ENCODE assay signal across 16 cellular contexts in the genomic region with DNA sequence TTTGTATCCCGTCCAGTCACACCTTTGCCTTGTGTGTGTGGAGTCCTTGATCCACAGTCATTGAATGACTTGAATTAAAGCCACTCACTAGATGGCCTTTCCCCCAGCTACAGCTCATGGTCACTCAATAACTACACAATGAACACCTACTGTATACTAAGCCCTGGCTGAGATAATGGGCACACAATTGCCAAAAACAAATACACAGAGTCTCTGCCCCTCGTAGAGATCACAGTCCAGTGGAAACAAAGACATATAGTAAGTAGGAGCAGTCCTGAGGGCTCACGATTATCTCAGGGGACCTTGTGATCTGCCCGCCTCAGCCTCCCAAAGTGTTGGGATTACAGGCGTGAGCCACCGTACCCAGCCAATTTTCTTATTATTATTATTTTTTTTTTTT. TPM values are rescaled to one million over a fixed set of nuclear protein-coding genes. Genes with fewer than 3 reads are reported as not detected.
DNase-seq lines count a peak whose midpoint lies in the region; FAIRE-seq and TF ChIP-seq lines count a peak whose summit lies in the region.
"Had no signal": no experiment of that assay in that cellular context is flagged by ENCODE, and none has a peak within 500 bp of the region (broad histone marks: within the 10 kb centered on the region; RNA-seq: fewer than 3 reads in every experiment).

No MANE protein-coding gene starts in this region.

- H3K9me3 ChIP-seq in H1 (ENCODE audit: insufficient read depth in 2 of 2, low read depth in 1 of 2, low read length in 1 of 2) (no peaks in the 10 kb centered on the region), stomach (no peaks in the 10 kb centered on the region)

- H4K20me1 ChIP-seq in H1 (replicated peaks in 1 of 2; ENCODE audit: control insufficient read depth in 1 of 2, insufficient read depth in 2 of 2, low read length in 2 of 2), result no peaks in the 10 kb centered on the region

- CTCF ChIA-PET in Calu3 (lab: Charles Lee), result no interaction called here
- CTCF ChIA-PET in H1 (lab: Charles Lee; ENCODE audit: partially characterized antibody), result interaction anchor here (0.5 to 1.1 kb wide), 2 partner anchors 354 to 355 kb away, joined by 3 read pairs; no protein-coding TSS in a partner anchor

- no peak for TF ChIP-seq POLR2A in H1 (IDR thresholded peaks at IDR 0.05; ENCODE audit: control extremely low read depth in 1 of 2, low read depth in 2 of 2, low read length in 2 of 2)
- no peak for TF ChIP-seq POLR2A in stomach (IDR thresholded peaks at IDR 0.05)

- H3K4ac ChIP-seq in H1 (replicated peaks; ENCODE audit: insufficient read length, low read depth, low read length), result no peak overlapping the region

- H3K9me3 Mint-ChIP-seq in activated CD4-positive, alpha-beta T cell treated with anti-CD3 and anti-CD28 coated beads, Interleukin-2, amount 10 ng/mL, durations not matched to agents 24 days and 14 days, result no peaks in the 10 kb centered on the region
- H3K9me3 Mint-ChIP-seq in Calu3 (ENCODE audit: low read depth, unreplicated experiment), result no peaks in the 10 kb centered on the region
- H3K9me3 Mint-ChIP-seq: activated T-cell treated with anti-CD3 and anti-CD28 coated beads, Interleukin-2, amount 50 U/mL, for 4 hours had no signal

- H3K27ac ChIP-seq in H1 (ENCODE audit: low read depth, low read length) (no peak overlapping the region), stomach (peak overlapping the region in 4 of 5 donors; percentile 90 to 97 (median 94))
- H3K27ac ChIP-seq: parathyroid adenoma had no signal

- no peak overlapping the region for H3K4me2 ChIP-seq in H1 (ENCODE audit: insufficient read depth in 1 of 2, low read depth in 2 of 2, low read length in 2 of 2)

- no peak overlapping the region for H2AFZ ChIP-seq in H1 (ENCODE audit: low read length)
- H2AFZ ChIP-seq: parathyroid adenoma had no signal

- no peaks in the 10 kb centered on the region for H3K27me3 ChIP-seq in H1 (replicated peaks in 1 of 4; ENCODE audit: control insufficient read depth in 3 of 4, extremely low read depth in 1 of 4, insufficient read depth in 3 of 4, low read length in 3 of 4)
- no peaks in the 10 kb centered on the region for H3K27me3 ChIP-seq in stomach

- no peak overlapping the region for H3K4me3 ChIP-seq in H1 (ENCODE audit: extremely low read depth in 1 of 4, insufficient read depth in 2 of 4, low read depth in 3 of 4, low read length in 4 of 4)
- H3K4me3 ChIP-seq in stomach, result no peak overlapping the region

- no peak overlapping the region for H4K5ac ChIP-seq in H1 (ENCODE audit: insufficient read length, low read depth, low read length)

- no peak for FAIRE-seq in H1 (lab: Jason Lieb, UNC)
- FAIRE-seq: A204.1 had no signal

- H3K4me1 Mint-ChIP-seq in activated CD4-positive, alpha-beta T cell treated with anti-CD3 and anti-CD28 coated beads, Interleukin-2, amount 10 ng/mL, durations not matched to agents 24 days and 14 days, result peaks cover 61% of the 10 kb centered on the region
- H3K4me1 Mint-ChIP-seq in Calu3 (ENCODE audit: low read depth, unreplicated experiment), result peaks cover 61% of the 10 kb centered on the region

- H3K27ac Mint-ChIP-seq in activated CD4-positive, alpha-beta T cell treated with anti-CD3 and anti-CD28 coated beads, Interleukin-2, amount 10 ng/mL, durations not matched to agents 24 days and 14 days, result peak overlapping the region; percentile 59
- peak overlapping the region; percentile 40 for H3K27ac Mint-ChIP-seq in Calu3 (ENCODE audit: unreplicated experiment)

- no peaks in the 10 kb centered on the region for H3K79me2 ChIP-seq in H1 (ENCODE audit: control insufficient read depth in 1 of 2, insufficient read depth in 2 of 2, low read length in 2 of 2)
- H3K79me2 ChIP-seq: parathyroid adenoma had no signal

- no peaks in the 10 kb centered on the region for H3K79me1 ChIP-seq in H1 (ENCODE audit: low read depth, low read length)

- no peak overlapping the region for H3K23ac ChIP-seq in H1 (ENCODE audit: insufficient read length)

- WGBS in H1 (ENCODE audit: extremely low coverage in 1 of 2, insufficient coverage in 1 of 2, insufficient read length in 1 of 2, insufficient replicate concordance in 2 of 2, low coverage in 1 of 2, low lambda C conversion rate in 2 of 2, missing lambda C conversion rate in 1 of 2), 2 experiments, result 91% methylated on average over 6 of the region's 6 CpGs; no CpG with 5 or more reads in 1 of the 2 experiments
- WGBS in stomach, 5 donors, result 70 to 87% (median 80%) methylated on average over 6 of the region's 6 CpGs

- H4K8ac ChIP-seq in H1 (ENCODE audit: extremely low read depth, insufficient read depth, low read length), result no peak overlapping the region

- peak overlapping the region; percentile 61; the same call in 1 of the 2 replicates for H2BK15ac ChIP-seq in H1 (ENCODE audit: low read length)

- peak overlapping the region; percentile 80; the same call in 1 of the 2 replicates for H2BK20ac ChIP-seq in H1 (ENCODE audit: low read length)

- no peak for TF ChIP-seq RAD21 in H1 (IDR thresholded peaks at IDR 0.05 in 1 of 2, conservative IDR thresholded peaks at IDR 0.05 in 1 of 2; ENCODE audit: low read depth in 2 of 2, low read length in 2 of 2)

- no peak for DNase-seq in activated CD4-positive, alpha-beta T cell treated with anti-CD3 and anti-CD28 coated beads, Interleukin-2, amount 10 ng/mL, durations not matched to agents 24 days and 14 days
- no peak for DNase-seq in activated CD4-positive, alpha-beta T cell treated with anti-CD3 and anti-CD28 coated beads for 48 hours
- no peak for DNase-seq in Calu3
- no peak for DNase-seq in H1 (ENCODE audit: low read depth in 1 of 2, low spot score in 2 of 2)
- no peak for DNase-seq in stomach
- DNase-seq in iPS-NIHi7 (ENCODE audit: extremely low spot score), result no peak
- DNase-seq in SK-N-DZ (ENCODE audit: low spot score), result no peak
- no peak for DNase-seq in RPMI8226
- DNase-seq: activated T-cell treated with anti-CD3 and anti-CD28 coated beads, Interleukin-2, amount 50 U/mL, for 4 hours; effector memory CD4-positive, alpha-beta T cell; foreskin fibroblast; GF-D8; NCI-H446 treated with DMSO at 0.1 percent for 48 hours; OCI-M1 had no signal

- TF ChIP-seq EP300 in H1 (IDR thresholded peaks at IDR 0.05; ENCODE audit: borderline replicate concordance in 1 of 2, low read depth in 2 of 2, low read length in 2 of 2) (no peak), stomach (IDR thresholded peaks at IDR 0.05) (no peak)

- H3K36me3 ChIP-seq in H1 (ENCODE audit: control insufficient read depth in 2 of 4, insufficient read depth in 4 of 4, low read length in 3 of 4) (no peaks in the 10 kb centered on the region), stomach (no peaks in the 10 kb centered on the region)

- H2BK5ac ChIP-seq in H1 (ENCODE audit: low read depth, low read length), result no peak overlapping the region

- H4K91ac ChIP-seq in H1 (replicated peaks; ENCODE audit: insufficient read length, low read length), result no peak overlapping the region

- no peak overlapping the region for H3K18ac ChIP-seq in H1 (ENCODE audit: extremely low read depth, low read length)

- H3K9ac ChIP-seq in H1 (replicated peaks in 1 of 4; ENCODE audit: extremely low read depth in 1 of 4, low read depth in 3 of 4, low read length in 3 of 4), result no peak overlapping the region
- H3K9ac ChIP-seq: parathyroid adenoma had no signal

- H3K23me2 ChIP-seq in H1 (ENCODE audit: low read depth, low read length), result no peaks in the 10 kb centered on the region

- H2AK5ac ChIP-seq in H1 (ENCODE audit: low read depth, low read length), result no peak overlapping the region

- H3K27me3 Mint-ChIP-seq in activated CD4-positive, alpha-beta T cell treated with anti-CD3 and anti-CD28 coated beads, Interleukin-2, amount 10 ng/mL, durations not matched to agents 24 days and 14 days, result no peaks in the 10 kb centered on the region
- no peaks in the 10 kb centered on the region for H3K27me3 Mint-ChIP-seq in Calu3 (ENCODE audit: unreplicated experiment)

- TF ChIP-seq CTCF in Calu3 (IDR thresholded peaks at IDR 0.05; ENCODE audit: unreplicated experiment), result no peak
- no peak for TF ChIP-seq CTCF in H1 (IDR thresholded peaks at IDR 0.05; ENCODE audit: control extremely low read depth in 1 of 3, insufficient read depth in 1 of 3, low read depth in 1 of 3, low read length in 3 of 3)
- TF ChIP-seq CTCF in stomach (IDR thresholded peaks at IDR 0.05), result no peak

- no peaks in the 10 kb centered on the region for H3K36me3 Mint-ChIP-seq in activated CD4-positive, alpha-beta T cell treated with anti-CD3 and anti-CD28 coated beads, Interleukin-2, amount 10 ng/mL, durations not matched to agents 24 days and 14 days (ENCODE audit: low read depth)
- peaks cover 34% of the 10 kb centered on the region for H3K36me3 Mint-ChIP-seq in Calu3 (ENCODE audit: insufficient read depth, unreplicated experiment)

- no TSS peak for BruUV-seq in Calu3 (replicated peaks; lab: Mats Ljungman, UMichigan)

- 0 out of 2 replicates have a peak overlapping the region, but pooled peaks have one; percentile 23 for H2BK12ac ChIP-seq in H1 (ENCODE audit: low read depth, low read length)

- H3K4me1 ChIP-seq in H1 (replicated peaks in 1 of 4; ENCODE audit: control insufficient read depth in 3 of 4, insufficient read depth in 4 of 4, low read length in 3 of 4), result peaks cover 13 to 21% (median 16%) of the 10 kb centered on the region in 4 experiments
- peaks cover 93 to 100% (median 97%) of the 10 kb centered on the region in 4 donors for H3K4me1 ChIP-seq in stomach

- H3K56ac ChIP-seq in H1 (replicated peaks; ENCODE audit: insufficient read length, low read depth, low read length), result no peak overlapping the region

- intact Hi-C loops in activated CD4-positive, alpha-beta T cell treated with anti-CD3 and anti-CD28 coated beads, Interleukin-2, amount 10 ng/mL, durations not matched to agents 24 days and 14 days (cut with micrococcal nuclease), result no loop called here
- intact Hi-C loops in Calu3 (cut with micrococcal nuclease; ENCODE audit: unreplicated experiment), result no loop called here
- intact Hi-C loops in stomach (cut with DNase I; ENCODE audit: low total_unique reads), result no loop called here

- no peak overlapping the region for H3K4me3 Mint-ChIP-seq in activated CD4-positive, alpha-beta T cell treated with anti-CD3 and anti-CD28 coated beads, Interleukin-2, amount 10 ng/mL, durations not matched to agents 24 days and 14 days
- no peak overlapping the region for H3K4me3 Mint-ChIP-seq in Calu3 (ENCODE audit: low read depth, unreplicated experiment)
- H3K4me3 Mint-ChIP-seq: activated T-cell treated with anti-CD3 and anti-CD28 coated beads, Interleukin-2, amount 50 U/mL, for 4 hours had no signal

- H2BK120ac ChIP-seq in H1 (replicated peaks; ENCODE audit: low read depth, low read length), result no peak overlapping the region

- no peak overlapping the region for H3K14ac ChIP-seq in H1 (ENCODE audit: insufficient read length)

- POLR2A ChIA-PET in H1 (lab: Charles Lee; ENCODE audit: partially characterized antibody), result interaction anchor here (24.2 kb wide), 1 partner anchor 25 kb away, joined by 673 read pairs; a partner anchor contains a TSS

RNA-seq across cellular contexts. Expression of a gene that starts 22.1 kb away (rescaled TPM):
- 260 and 271 TPM in 2 replicates for total RNA-seq in activated CD4-positive, alpha-beta T cell treated with anti-CD3 and anti-CD28 coated beads, Interleukin-2, amount 10 ng/mL, durations not matched to agents 24 days and 14 days
- total RNA-seq in Calu3 (2022) (294 and 326 TPM in 2 replicates), stomach (100 to 1,000 TPM in 4 of 5 donors, 10 to 100 TPM in 1; 89.9 to 188 (median 154) TPM)
- 42.1 and 47.4 TPM in 2 replicates for total RNA-seq in H1 (2021; fragmentation: NEBNext Ultra II Directional; extraction: Animal tissue kit (Norgen Biotek cat#: 25700))
- polyA plus RNA-seq in H1 (2011; rRNA removed) (108 and 187 TPM in 2 replicates), stomach (100 to 1,000 TPM; 122 to 176 (median 170) TPM)
- 146 TPM for polyA plus RNA-seq in H1 (2011; cell fraction: cytosol; rRNA removed)
- 143 TPM for polyA plus RNA-seq in H1 (2011; cell fraction: nucleus; rRNA removed)
- 55.0 to 142 TPM (median 113 TPM) in 4 replicates for polyA plus RNA-seq in H1 (2012, experiment 1 of 2)
- 62.5 TPM for polyA plus RNA-seq in H1 (2012, experiment 2 of 2)
- 18.5 TPM for polyA plus RNA-seq in H1 (2013, experiment 1 of 2)
- 19.9 TPM for polyA plus RNA-seq in H1 (2013, experiment 2 of 2)
- polyA minus RNA-seq in H1 (2011; rRNA and poly(A)+ RNA removed), result 63.3 and 82.3 TPM in 2 replicates
- polyA minus RNA-seq in H1 (2011; cell fraction: cytosol; rRNA and poly(A)+ RNA removed), result 113 TPM
- polyA minus RNA-seq in H1 (2011; cell fraction: nucleus; rRNA and poly(A)+ RNA removed), result 186 TPM
- 50.3 and 61.1 TPM in 2 replicates for polyA plus RNA-seq in SK-N-DZ (2014; cell fraction: cytosol; rRNA removed)
- polyA plus RNA-seq in SK-N-DZ (2014; cell fraction: nucleus; rRNA removed), result 30.1 and 38.3 TPM in 2 replicates

RNA-seq across cellular contexts. Expression of a gene that starts 35.6 kb away (rescaled TPM):
- total RNA-seq in activated CD4-positive, alpha-beta T cell treated with anti-CD3 and anti-CD28 coated beads, Interleukin-2, amount 10 ng/mL, durations not matched to agents 24 days and 14 days, result 33.6 and 34.1 TPM in 2 replicates
- 51.3 and 59.3 TPM in 2 replicates for total RNA-seq in Calu3 (2022)
- 30.2 and 35.8 TPM in 2 replicates for total RNA-seq in H1 (2021; fragmentation: NEBNext Ultra II Directional; extraction: Animal tissue kit (Norgen Biotek cat#: 25700))
- 13.7 and 25.6 TPM in 2 replicates for polyA plus RNA-seq in H1 (2011; rRNA removed)
- polyA plus RNA-seq in H1 (2011; cell fraction: cytosol; rRNA removed), result 21.2 TPM
- polyA plus RNA-seq in H1 (2011; cell fraction: nucleus; rRNA removed), result 8.3 TPM
- 27.9 to 42.2 TPM (median 30.6 TPM) in 4 replicates for polyA plus RNA-seq in H1 (2012, experiment 1 of 2)
- 4.2 TPM for polyA plus RNA-seq in H1 (2012, experiment 2 of 2)
- 31.2 TPM for polyA plus RNA-seq in H1 (2013, experiment 1 of 2)
- polyA plus RNA-seq in H1 (2013, experiment 2 of 2), result 32.0 TPM
- 28.0 and 35.9 TPM in 2 replicates for polyA minus RNA-seq in H1 (2011; rRNA and poly(A)+ RNA removed)
- 22.5 TPM for polyA minus RNA-seq in H1 (2011; cell fraction: cytosol; rRNA and poly(A)+ RNA removed)
- 27.0 TPM for polyA minus RNA-seq in H1 (2011; cell fraction: nucleus; rRNA and poly(A)+ RNA removed)
- total RNA-seq in stomach, result 100 to 1,000 TPM in 1 of 5 donors, 10 to 100 TPM in 2, 1 to 10 TPM in 2; 4.3 to 142 (median 19.4) TPM
- polyA plus RNA-seq in stomach, result 10 to 100 TPM in 2 of 3 donors, 1 to 10 TPM in 1; 8.4 to 14.7 (median 12.5) TPM
- 39.5 and 50.1 TPM in 2 replicates for polyA plus RNA-seq in SK-N-DZ (2014; cell fraction: cytosol; rRNA removed)
- polyA plus RNA-seq in SK-N-DZ (2014; cell fraction: nucleus; rRNA removed), result 23.2 and 23.7 TPM in 2 replicates

RNA-seq across cellular contexts. Expression of a gene that starts 35.8 kb away (rescaled TPM):
- total RNA-seq in activated CD4-positive, alpha-beta T cell treated with anti-CD3 and anti-CD28 coated beads, Interleukin-2, amount 10 ng/mL, durations not matched to agents 24 days and 14 days, result 73.2 and 74.3 TPM in 2 replicates
- total RNA-seq in Calu3 (2022), result 118 and 119 TPM in 2 replicates
- total RNA-seq in H1 (2021; fragmentation: NEBNext Ultra II Directional; extraction: Animal tissue kit (Norgen Biotek cat#: 25700)), result 56.2 and 57.4 TPM in 2 replicates
- 33.6 and 53.1 TPM in 2 replicates for polyA plus RNA-seq in H1 (2011; rRNA removed)
- 68.5 TPM for polyA plus RNA-seq in H1 (2011; cell fraction: cytosol; rRNA removed)
- 24.3 TPM for polyA plus RNA-seq in H1 (2011; cell fraction: nucleus; rRNA removed)
- polyA plus RNA-seq in H1 (2012, experiment 1 of 2), result 51.6 to 58.4 TPM (median 55.8 TPM) in 4 replicates
- 12.7 TPM for polyA plus RNA-seq in H1 (2012, experiment 2 of 2)
- polyA plus RNA-seq in H1 (2013, experiment 1 of 2), result 43.7 TPM
- polyA plus RNA-seq in H1 (2013, experiment 2 of 2), result 47.2 TPM
- polyA minus RNA-seq in H1 (2011; rRNA and poly(A)+ RNA removed), result 18.3 and 23.7 TPM in 2 replicates
- polyA minus RNA-seq in H1 (2011; cell fraction: cytosol; rRNA and poly(A)+ RNA removed), result 13.5 TPM
- 11.6 TPM for polyA minus RNA-seq in H1 (2011; cell fraction: nucleus; rRNA and poly(A)+ RNA removed)
- total RNA-seq in stomach, result 100 to 1,000 TPM in 2 of 5 donors, 10 to 100 TPM in 3; 12.7 to 104 (median 68.8) TPM
- polyA plus RNA-seq in stomach, result 100 to 1,000 TPM; 164 to 231 (median 170) TPM
- 96.1 and 104 TPM in 2 replicates for polyA plus RNA-seq in SK-N-DZ (2014; cell fraction: cytosol; rRNA removed)
- 51.8 and 51.9 TPM in 2 replicates for polyA plus RNA-seq in SK-N-DZ (2014; cell fraction: nucleus; rRNA removed)
